In genomic region chr5:172758077-172758835, GRCh38 we compare ENCODE assay signal across 10 cellular contexts. TPM values are rescaled to one million over a fixed set of nuclear protein-coding genes. Genes with fewer than 3 reads are reported as not detected.
A peak's percentile ranks its signal among the peaks of the same experiment; 100 is the strongest.
DNase-seq lines count a peak whose midpoint lies in the region; FAIRE-seq and TF ChIP-seq lines count a peak whose summit lies in the region.
"Had no signal": no experiment of that assay in that cellular context is flagged by ENCODE, and none has a peak within 500 bp of the region (broad histone marks: within the 10 kb centered on the region; RNA-seq: fewer than 3 reads in every experiment).

No MANE protein-coding gene starts in this region.

- H3K36me3 ChIP-seq in neural progenitor cell (no peaks in the 10 kb centered on the region), kidney (ENCODE audit: control insufficient read depth in 1 of 2, insufficient read depth in 2 of 2, low read length in 2 of 2) (no peaks in the 10 kb centered on the region)

- H3K4me3 Mint-ChIP-seq in neural progenitor cell, result peak overlapping the region; percentile 20

- H3K79me2 ChIP-seq in neural progenitor cell (ENCODE audit: low read depth), result no peaks in the 10 kb centered on the region

- TF ChIP-seq CTCF in neural progenitor cell (IDR thresholded peaks at IDR 0.05) (no peak), kidney (IDR thresholded peaks at IDR 0.05; ENCODE audit: borderline replicate concordance, extremely low read depth, insufficient read depth) (no peak)

- H3K4me2 ChIP-seq in neural progenitor cell, result no peak overlapping the region

- H3K27me3 Mint-ChIP-seq in neural progenitor cell (ENCODE audit: insufficient read depth, low read depth), result peaks cover 5% of the 10 kb centered on the region

- H4K20me1 ChIP-seq in neural progenitor cell (ENCODE audit: low read depth), result no peaks in the 10 kb centered on the region

- H2AFZ ChIP-seq in neural progenitor cell (replicated peaks), result peak overlapping the region; percentile 51

- H3K27ac Mint-ChIP-seq in neural progenitor cell, result peak overlapping the region; percentile 4

- H3F3A ChIP-seq in neural progenitor cell (ENCODE audit: low read depth), result no peaks in the 10 kb centered on the region

- H3K9me3 Mint-ChIP-seq in neural progenitor cell, result peaks cover 24% of the 10 kb centered on the region

- peaks cover 17% of the 10 kb centered on the region for H3K4me1 Mint-ChIP-seq in neural progenitor cell

- H3K4me1 ChIP-seq in neural progenitor cell, result no peaks in the 10 kb centered on the region
- H3K4me1 ChIP-seq in kidney (ENCODE audit: control insufficient read depth in 1 of 2, insufficient read depth in 1 of 2, low read depth in 1 of 2, low read length in 2 of 2), result no peaks in the 10 kb centered on the region

- no peak overlapping the region for H3K4me3 ChIP-seq in neural progenitor cell
- no peak overlapping the region for H3K4me3 ChIP-seq in kidney (ENCODE audit: low read length in 2 of 2)

- H3K9ac ChIP-seq in neural progenitor cell, result no peak overlapping the region
- H3K9ac ChIP-seq in kidney (ENCODE audit: low read length in 2 of 2), result no peak overlapping the region

- H3K9me3 ChIP-seq in neural progenitor cell (ENCODE audit: low read depth) (no peaks in the 10 kb centered on the region), kidney (ENCODE audit: control insufficient read depth in 1 of 2, low read length in 2 of 2) (peaks cover 0 to 7% of the 10 kb centered on the region in 2 donors)

- peak; percentile 85 for DNase-seq in AG20443 (ENCODE audit: low spot score)
- peak; percentile 96 for DNase-seq in RPMI7951 (ENCODE audit: low read depth)
- DNase-seq in fibroblast of gingiva (ENCODE audit: low read depth), result peak; percentile 83
- DNase-seq in neural progenitor cell (ENCODE audit: low spot score), result peak; percentile 37
- DNase-seq in effector CD8-positive, alpha-beta T cell (lab: John Stamatoyannopoulos, UW), result no peak
- no peak for DNase-seq in kidney
- no peak for DNase-seq in activated effector memory CD4-positive, alpha-beta T cell treated with anti-CD3 and anti-CD28 coated beads, Interleukin-2, amount 50 U/mL, for 16 hours
- no peak for DNase-seq in SHP77 (lab: John Stamatoyannopoulos, UW)
- DNase-seq: DMS53, NCI-H2029 treated with DMSO at 0.1 percent for 48 hours had no signal

- peaks cover 6% of the 10 kb centered on the region for H3K27me3 ChIP-seq in neural progenitor cell

- intact Hi-C loops in kidney (cut with DNase I), result no loop called here

- FAIRE-seq in kidney (lab: Jason Lieb, UNC), result no peak

- no peaks in the 10 kb centered on the region for H3K36me3 Mint-ChIP-seq in neural progenitor cell

- no peak overlapping the region for H3K27ac ChIP-seq in neural progenitor cell
- no peak overlapping the region for H3K27ac ChIP-seq in kidney (ENCODE audit: low read depth in 2 of 2, low read length in 2 of 2)

RNA-seq across cellular contexts. Expression of gene DUSP1, which starts 12.7 kb away (rescaled TPM):
- total RNA-seq in RPMI7951 (2014; rRNA removed; shearing (Covaris generic)), result 9.7 TPM in 2 replicates
- total RNA-seq in neural progenitor cell (ENCODE audit: low replicate concordance) (4.2 and 12.8 TPM in 2 replicates), kidney (172 TPM)
- polyA plus RNA-seq in kidney (ENCODE audit: insufficient read depth, low read depth, low replicate concordance), result 298 TPM

Comparison
In these comparisons a context has a peak if more than half of its experiments do, and no peak if none do; other contexts are left out.
1. DNase-seq: peak in AG20443 (single experiment), RPMI7951 (single experiment), fibroblast of gingiva (single experiment) and neural progenitor cell (single experiment); none in effector CD8-positive, alpha-beta T cell (single experiment), kidney (single experiment), activated effector memory CD4-positive, alpha-beta T cell treated with anti-CD3 and anti-CD28 coated beads, Interleukin-2, amount 50 U/mL, for 16 hours (single experiment) and SHP77 (0 of 2).
2. RNA of gene DUSP1, which starts 12.7 kb away (total RNA-seq): 172 TPM in kidney (single experiment); 9.7 TPM in RPMI7951 and 4.2 to 12.8 TPM in neural progenitor cell; every median in the first group is over 10 times any median in the second.